In the genomic region with DNA sequence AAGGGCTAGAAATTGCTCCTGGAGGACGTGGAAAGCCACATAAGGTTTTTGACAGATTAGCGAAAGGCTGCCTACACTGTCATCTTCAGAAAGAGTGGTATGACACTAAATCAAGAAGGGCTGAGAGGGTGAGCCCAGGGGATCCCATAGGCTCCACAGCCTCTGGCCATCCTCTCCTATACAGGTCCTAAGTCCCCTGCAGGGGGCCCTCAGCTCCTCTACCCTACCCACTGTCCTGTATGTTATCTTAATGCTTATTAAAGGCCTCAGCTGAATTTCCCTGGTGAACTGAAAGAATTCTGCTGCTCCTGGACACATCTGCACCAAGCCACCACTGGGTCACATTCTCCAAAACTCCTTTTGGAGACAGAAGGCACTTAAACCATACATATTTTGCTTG, we compare ENCODE assay signal across 18 cellular contexts. TPM values are rescaled to one million over a fixed set of nuclear protein-coding genes. Genes with fewer than 3 reads are reported as not detected.
DNase-seq lines count a peak whose midpoint lies in the region; ATAC-seq, FAIRE-seq and TF ChIP-seq lines count a peak whose summit lies in the region.
"Had no signal": no experiment of that assay in that cellular context is flagged by ENCODE, and none has a peak within 500 bp of the region (broad histone marks: within the 10 kb centered on the region; RNA-seq: fewer than 3 reads in every experiment).

No MANE protein-coding gene starts in this region.

- intact Hi-C loops in HepG2 (cut with micrococcal nuclease; ENCODE audit: unreplicated experiment) (no loop called here), right lobe of liver (cut with DNase I) (no loop called here), Panc1 (cut with micrococcal nuclease; ENCODE audit: unreplicated experiment) (no loop called here), spleen (cut with DNase I; ENCODE audit: low total_unique reads) (no loop called here)

- TF ChIP-seq CTCF in HepG2 (CRISPR knock-in tag; IDR thresholded peaks at IDR 0.05) (no peak), right lobe of liver (IDR thresholded peaks at IDR 0.05) (no peak), Panc1 (IDR thresholded peaks at IDR 0.05) (no peak), spleen (IDR thresholded peaks at IDR 0.05 in 8 of 11, conservative IDR thresholded peaks at IDR 0.05 in 3 of 11) (no peak)

- no peaks in the 10 kb centered on the region for H3K27me3 ChIP-seq in HepG2 (ENCODE audit: control insufficient read depth in 1 of 2, insufficient read depth in 2 of 2, low read length in 2 of 2)
- H3K27me3 ChIP-seq in right lobe of liver, result no peaks in the 10 kb centered on the region
- no peaks in the 10 kb centered on the region for H3K27me3 ChIP-seq in Panc1 (ENCODE audit: control insufficient read depth, insufficient read depth, low read length)
- no peaks in the 10 kb centered on the region for H3K27me3 ChIP-seq in spleen (replicated peaks in 1 of 7)
- H3K27me3 ChIP-seq: BLaER1 treated with 17β-estradiol and CSF1 and Interleukin-3, amounts not matched to agents 10 nM and 100 nM had no signal

- WGBS in HepG2 (ENCODE audit: low lambda C conversion rate), result 100% methylated on average over 2 of the region's 2 CpGs
- no CpG with 5 or more reads among the region's 2 CpGs for WGBS in right lobe of liver (ENCODE audit: insufficient coverage, low coverage, low lambda C conversion rate, missing lambda C conversion rate)
- WGBS in spleen, 5 donors, result 88 to 97% (median 94%) methylated on average over 2 of the region's 2 CpGs

- peaks cover 8 to 32% of the 10 kb centered on the region in 2 donors for H3K36me3 Mint-ChIP-seq in naive B cell

- peak overlapping the region in 1 of 8 donors; percentile 60 for H3K4me3 Mint-ChIP-seq in naive B cell
- H3K4me3 Mint-ChIP-seq: CD4-positive, alpha-beta T cell; IgD-negative memory B cell had no signal

- FAIRE-seq in HepG2 (lab: Jason Lieb, UNC), result no peak
- FAIRE-seq: GM12878, GM18507, H54 had no signal

- H3K27ac ChIP-seq in HepG2 (ENCODE audit: extremely low read length, insufficient read depth, low read length) (no peak overlapping the region), right lobe of liver (no peak overlapping the region), Panc1 (ENCODE audit: low read length) (no peak overlapping the region), spleen (no peak overlapping the region)
- H3K27ac ChIP-seq: BLaER1 treated with 17β-estradiol and CSF1 and Interleukin-3, amounts not matched to agents 10 nM and 100 nM; GM23248 had no signal

- no peak overlapping the region for H2AFZ ChIP-seq in HepG2 (ENCODE audit: low read length)
- H2AFZ ChIP-seq: GM23248 had no signal

- POLR2A ChIA-PET in HepG2 (lab: Yijun Ruan, JAX), result no interaction called here
- POLR2A ChIA-PET in Panc1 (lab: Charles Lee), result no interaction called here

- DNase-seq in HepG2 (ENCODE audit: low spot score) (no peak), right lobe of liver (no peak), Panc1 (ENCODE audit: low read depth, low spot score) (no peak), naive B cell (no peak), NCI-H446 (lab: John Stamatoyannopoulos, UW) (no peak), spleen (no peak)
- DNase-seq in activated CD4-positive, CD25-positive, alpha-beta regulatory T cell (lab: John Stamatoyannopoulos, UW), result no peak
- DNase-seq: ACHN; CD4-positive, alpha-beta T cell; COR-L47; DMS53; GM23248 had no signal

- H3K4me3 ChIP-seq in HepG2 (replicated peaks in 1 of 3; ENCODE audit: insufficient read depth in 1 of 3, low read depth in 2 of 3, low read length in 3 of 3) (no peak overlapping the region), right lobe of liver (no peak overlapping the region), Panc1 (ENCODE audit: low read depth in 2 of 2, low read length in 2 of 2) (no peak overlapping the region), spleen (no peak overlapping the region)
- H3K4me3 ChIP-seq: BLaER1 treated with 17β-estradiol and CSF1 and Interleukin-3, amounts not matched to agents 10 nM and 100 nM; GM12878; GM23248 had no signal

- H3K4me1 Mint-ChIP-seq in naive B cell, result peaks cover 41 to 58% (median 44%) of the 10 kb centered on the region in 3 donors

- H4K20me1 ChIP-seq in HepG2 (ENCODE audit: insufficient read depth, low read length), result no peaks in the 10 kb centered on the region

- ATAC-seq in HepG2 (peak; percentile 53; the same call in 1 of the 3 replicates), right lobe of liver (no peak), Panc1 (no peak), naive B cell (ENCODE audit: low read depth in 2 of 2) (no peak)
- ATAC-seq: GM12878, HCT116 had no signal

- H3K4me1 ChIP-seq in HepG2 (ENCODE audit: insufficient read depth, low read length), result 0 out of 2 replicates have a peak, but pooled peaks cover under 1% of the 10 kb centered on the region
- no peaks in the 10 kb centered on the region for H3K4me1 ChIP-seq in right lobe of liver
- no peaks in the 10 kb centered on the region for H3K4me1 ChIP-seq in Panc1 (ENCODE audit: control insufficient read depth, insufficient read depth, low read length)
- peaks cover 0 to 24% (median 0%) of the 10 kb centered on the region in 6 donors for H3K4me1 ChIP-seq in spleen
- H3K4me1 ChIP-seq: BLaER1 treated with 17β-estradiol and CSF1 and Interleukin-3, amounts not matched to agents 10 nM and 100 nM had no signal

- H3K36me3 ChIP-seq in HepG2 (replicated peaks in 1 of 2; ENCODE audit: control insufficient read depth in 1 of 2, insufficient read depth in 2 of 2, low read length in 2 of 2) (peaks cover 2 to 9% of the 10 kb centered on the region in 2 experiments; a peak in 4 of 5 replicates), right lobe of liver (no peaks in the 10 kb centered on the region), Panc1 (ENCODE audit: control insufficient read depth, insufficient read depth, low read length) (no peaks in the 10 kb centered on the region), spleen (peaks cover 0 to 60% (median 9%) of the 10 kb centered on the region in 6 donors)

- no peaks in the 10 kb centered on the region for H3K9me3 Mint-ChIP-seq in naive B cell
- H3K9me3 Mint-ChIP-seq: CD4-positive, alpha-beta T cell; IgD-negative memory B cell had no signal

- H3K4me2 ChIP-seq in HepG2 (ENCODE audit: low read depth, low read length), result no peak overlapping the region
- H3K4me2 ChIP-seq: BLaER1 treated with 17β-estradiol and CSF1 and Interleukin-3, amounts not matched to agents 10 nM and 100 nM had no signal

- H3K9me3 ChIP-seq in HepG2 (ENCODE audit: low read length), result no peaks in the 10 kb centered on the region
- H3K9me3 ChIP-seq in right lobe of liver, result no peaks in the 10 kb centered on the region
- H3K9me3 ChIP-seq in Panc1 (ENCODE audit: control insufficient read depth, insufficient read depth, low read depth, low read length), result no peaks in the 10 kb centered on the region
- H3K9me3 ChIP-seq in spleen, result no peaks in the 10 kb centered on the region
- H3K9me3 ChIP-seq: BLaER1 treated with 17β-estradiol and CSF1 and Interleukin-3, amounts not matched to agents 10 nM and 100 nM had no signal

- peaks cover 10% of the 10 kb centered on the region for H3K79me2 ChIP-seq in HepG2 (ENCODE audit: insufficient read depth, low read length)

- no peaks in the 10 kb centered on the region for H3K27me3 Mint-ChIP-seq in naive B cell
- H3K27me3 Mint-ChIP-seq: CD4-positive, alpha-beta T cell; IgD-negative memory B cell had no signal

- TF ChIP-seq POLR2A in HepG2 (IDR thresholded peaks at IDR 0.05; ENCODE audit: insufficient read depth in 1 of 2, low read depth in 2 of 2, low read length in 2 of 2) (no peak), right lobe of liver (IDR thresholded peaks at IDR 0.05) (no peak), spleen (IDR thresholded peaks at IDR 0.05) (no peak)

- in situ Hi-C loops in HepG2 (cut with HindIII; ENCODE audit: extremely low pct_ligation_motif_present, low pct_unique_long_range_greater_than_20kb), result no loop called here
- in situ Hi-C loops in Panc1 (cut with HindIII; ENCODE audit: low pct_unique_long_range_greater_than_20kb, low sequenced_read_pairs), result no loop called here

- CTCF ChIA-PET in HepG2 (lab: Yijun Ruan, JAX; ENCODE audit: low intra/inter-chr PET ratio, low total read pairs) (no interaction called here), Panc1 (lab: Charles Lee) (no interaction called here)

- BruUV-seq in HepG2 (replicated peaks; lab: Mats Ljungman, UMichigan) (no TSS peak), Panc1 (replicated peaks; lab: Mats Ljungman, UMichigan) (TSS peak; percentile 43)

- no peak overlapping the region for H3K9ac ChIP-seq in HepG2 (ENCODE audit: insufficient read depth, low read depth, low read length)
- H3K9ac ChIP-seq: BLaER1 treated with 17β-estradiol and CSF1 and Interleukin-3, amounts not matched to agents 10 nM and 100 nM; GM23248 had no signal

- no peak for TF ChIP-seq EP300 in HepG2 (IDR thresholded peaks at IDR 0.05; ENCODE audit: low read depth in 2 of 2, low read length in 2 of 2)
- TF ChIP-seq EP300 in HepG2 (CRISPR knock-in tag; IDR thresholded peaks at IDR 0.05; ENCODE audit: borderline replicate concordance), result no peak

- TF ChIP-seq RAD21 in HepG2 (CRISPR knock-in tag; IDR thresholded peaks at IDR 0.05), result no peak

- H3K27ac Mint-ChIP-seq in naive B cell, result peak overlapping the region in 4 of 6 donors; percentile 12 to 80 (median 50)
- H3K27ac Mint-ChIP-seq: CD4-positive, alpha-beta T cell; IgD-negative memory B cell had no signal

RNA-seq across cellular contexts. Expression of a gene that starts 7.9 kb away (rescaled TPM):
- total RNA-seq in HepG2 (2016; rRNA removed; fragmentation: Illumina TruSeq; extraction: Trizol) (11.3 and 14.8 TPM in 2 replicates), right lobe of liver (10 to 100 TPM in 3 of 6 experiments, 1 to 10 TPM in 3; 9.0 to 14.2 (median 10.2) TPM), Panc1 (2021; ENCODE audit: unreplicated experiment) (14.5 TPM), spleen (10 to 100 TPM; 20.9 to 40.6 (median 36.0) TPM)
- 3.5 and 4.2 TPM in 2 replicates for total RNA-seq in HepG2 (2016; cell fraction: cytosol; rRNA removed; fragmentation: Illumina TruSeq; extraction: Trizol; ENCODE audit: low read depth)
- total RNA-seq in HepG2 (2016; cell fraction: insoluble cytoplasmic fraction; rRNA removed; fragmentation: Illumina TruSeq; extraction: Trizol), result 9.8 and 17.0 TPM in 2 replicates
- 5.6 and 6.4 TPM in 2 replicates for total RNA-seq in HepG2 (2016; cell fraction: membrane; rRNA removed; fragmentation: Illumina TruSeq; extraction: Trizol)
- 16.4 and 19.9 TPM in 2 replicates for total RNA-seq in HepG2 (2016; cell fraction: nucleus; rRNA removed; fragmentation: Illumina TruSeq; extraction: Trizol)
- polyA plus RNA-seq in HepG2 (2011; rRNA removed) (10.9 and 15.8 TPM in 2 replicates), naive B cell (ENCODE audit: low read depth in 6 of 6) (10 to 100 TPM in 5 of 6 donors, 1 to 10 TPM in 1; 4.7 to 24.3 (median 15.9) TPM), spleen (10 to 100 TPM; 14.0 to 20.8 (median 15.4) TPM)
- 10.9 and 13.2 TPM in 2 replicates for polyA plus RNA-seq in HepG2 (2011; cell fraction: cytosol; rRNA removed)
- polyA plus RNA-seq in HepG2 (2011; cell fraction: nucleus; rRNA removed), result 24.9 and 26.8 TPM in 2 replicates
- 7.6 and 8.3 TPM in 2 replicates for polyA plus RNA-seq in HepG2 (2012)
- 0.76 and 1.1 TPM in 2 replicates for polyA plus RNA-seq in HepG2 (2016; cell fraction: cytosol; fragmentation: Illumina TruSeq; extraction: Trizol; ENCODE audit: low read depth)
- 7.9 and 10.3 TPM in 2 replicates for polyA plus RNA-seq in HepG2 (2016; cell fraction: insoluble cytoplasmic fraction; fragmentation: Illumina TruSeq; extraction: Trizol; ENCODE audit: low read depth)
- 1.1 and 1.6 TPM in 2 replicates for polyA plus RNA-seq in HepG2 (2016; cell fraction: membrane; fragmentation: Illumina TruSeq; extraction: Trizol; ENCODE audit: low read depth)
- 21.4 and 25.4 TPM in 2 replicates for polyA plus RNA-seq in HepG2 (2016; cell fraction: nucleus; fragmentation: Illumina TruSeq; extraction: Trizol; ENCODE audit: insufficient read depth, low read depth)
- polyA minus RNA-seq in HepG2 (2011; rRNA and poly(A)+ RNA removed; ENCODE audit: low replicate concordance), result 12.1 and 32.8 TPM in 2 replicates
- 6.0 and 10.6 TPM in 2 replicates for polyA minus RNA-seq in HepG2 (2011; cell fraction: cytosol; rRNA and poly(A)+ RNA removed)
- polyA minus RNA-seq in HepG2 (2011; cell fraction: nucleus; rRNA and poly(A)+ RNA removed), result 17.1 and 18.6 TPM in 2 replicates
- polyA plus RNA-seq in Panc1 (2012; ENCODE audit: insufficient read length), result 16.9 TPM

RNA-seq across cellular contexts. Expression of a gene that starts 19.7 kb away (rescaled TPM):
- 9.8 and 14.3 TPM in 2 replicates for total RNA-seq in HepG2 (2016; rRNA removed; fragmentation: Illumina TruSeq; extraction: Trizol)
- total RNA-seq in HepG2 (2016; cell fraction: cytosol; rRNA removed; fragmentation: Illumina TruSeq; extraction: Trizol; ENCODE audit: low read depth), result 51.6 and 53.2 TPM in 2 replicates
- 7.7 and 13.5 TPM in 2 replicates for total RNA-seq in HepG2 (2016; cell fraction: insoluble cytoplasmic fraction; rRNA removed; fragmentation: Illumina TruSeq; extraction: Trizol)
- total RNA-seq in HepG2 (2016; cell fraction: membrane; rRNA removed; fragmentation: Illumina TruSeq; extraction: Trizol), result 31.3 and 33.8 TPM in 2 replicates
- 27.9 and 31.0 TPM in 2 replicates for total RNA-seq in HepG2 (2016; cell fraction: nucleus; rRNA removed; fragmentation: Illumina TruSeq; extraction: Trizol)
- polyA plus RNA-seq in HepG2 (2011; rRNA removed), result 27.0 and 31.0 TPM in 2 replicates
- 12.4 and 17.0 TPM in 2 replicates for polyA plus RNA-seq in HepG2 (2011; cell fraction: cytosol; rRNA removed)
- 131 and 178 TPM in 2 replicates for polyA plus RNA-seq in HepG2 (2011; cell fraction: nucleus; rRNA removed)
- 31.5 and 37.1 TPM in 2 replicates for polyA plus RNA-seq in HepG2 (2012)
- 6.4 and 9.0 TPM in 2 replicates for polyA plus RNA-seq in HepG2 (2016; cell fraction: cytosol; fragmentation: Illumina TruSeq; extraction: Trizol; ENCODE audit: low read depth)
- 15.4 and 20.3 TPM in 2 replicates for polyA plus RNA-seq in HepG2 (2016; cell fraction: insoluble cytoplasmic fraction; fragmentation: Illumina TruSeq; extraction: Trizol; ENCODE audit: low read depth)
- polyA plus RNA-seq in HepG2 (2016; cell fraction: membrane; fragmentation: Illumina TruSeq; extraction: Trizol; ENCODE audit: low read depth), result 14.6 and 14.9 TPM in 2 replicates
- 54.7 and 59.1 TPM in 2 replicates for polyA plus RNA-seq in HepG2 (2016; cell fraction: nucleus; fragmentation: Illumina TruSeq; extraction: Trizol; ENCODE audit: insufficient read depth, low read depth)
- 39.9 and 83.9 TPM in 2 replicates for polyA minus RNA-seq in HepG2 (2011; rRNA and poly(A)+ RNA removed; ENCODE audit: low replicate concordance)
- 31.6 and 37.5 TPM in 2 replicates for polyA minus RNA-seq in HepG2 (2011; cell fraction: cytosol; rRNA and poly(A)+ RNA removed)
- polyA minus RNA-seq in HepG2 (2011; cell fraction: nucleus; rRNA and poly(A)+ RNA removed), result 98.0 and 116 TPM in 2 replicates
- total RNA-seq in right lobe of liver, result 10 to 100 TPM; 15.7 to 34.7 (median 23.6) TPM
- total RNA-seq in Panc1 (2021; ENCODE audit: unreplicated experiment), result 59.3 TPM
- polyA plus RNA-seq in Panc1 (2012; ENCODE audit: insufficient read length), result 47.7 TPM
- polyA plus RNA-seq in naive B cell (ENCODE audit: low read depth in 6 of 6), result 10 to 100 TPM in 5 of 6 donors, 1 to 10 TPM in 1; 7.3 to 41.8 (median 17.1) TPM
- total RNA-seq in spleen, result 100 to 1,000 TPM in 4 of 7 donors, 10 to 100 TPM in 3; 76.4 to 162 (median 118) TPM
- polyA plus RNA-seq in spleen, result 10 to 100 TPM; 32.2 to 80.1 (median 78.3) TPM

RNA-seq across cellular contexts. Expression of a gene that starts 50.1 kb away (rescaled TPM):
- total RNA-seq in HepG2 (2016; rRNA removed; fragmentation: Illumina TruSeq; extraction: Trizol) (1.4 and 3.3 TPM in 2 replicates), right lobe of liver (1 to 10 TPM; 1.1 to 3.4 (median 1.8) TPM), Panc1 (2021; ENCODE audit: unreplicated experiment) (3.2 TPM), spleen (10 to 100 TPM in 5 of 7 donors, 1 to 10 TPM in 2; 7.1 to 18.0 (median 10.6) TPM)
- total RNA-seq in HepG2 (2016; cell fraction: cytosol; rRNA removed; fragmentation: Illumina TruSeq; extraction: Trizol; ENCODE audit: low read depth), result 0.91 and 1.2 TPM in 2 replicates
- total RNA-seq in HepG2 (2016; cell fraction: insoluble cytoplasmic fraction; rRNA removed; fragmentation: Illumina TruSeq; extraction: Trizol), result 1.2 and 3.8 TPM in 2 replicates
- 3.2 and 3.6 TPM in 2 replicates for total RNA-seq in HepG2 (2016; cell fraction: membrane; rRNA removed; fragmentation: Illumina TruSeq; extraction: Trizol)
- 3.9 and 5.7 TPM in 2 replicates for total RNA-seq in HepG2 (2016; cell fraction: nucleus; rRNA removed; fragmentation: Illumina TruSeq; extraction: Trizol)
- polyA plus RNA-seq in HepG2 (2011; rRNA removed) (6.2 and 6.9 TPM in 2 replicates), naive B cell (ENCODE audit: low read depth in 6 of 6) (under 1 TPM in 4 of 6 donors, not detected in 2; 0.25 to 0.64 (median 0.36) TPM), spleen (1 to 10 TPM; 1.1 to 3.0 (median 1.2) TPM)
- 3.9 and 8.3 TPM in 2 replicates for polyA plus RNA-seq in HepG2 (2011; cell fraction: cytosol; rRNA removed)
- 27.6 and 34.9 TPM in 2 replicates for polyA plus RNA-seq in HepG2 (2011; cell fraction: nucleus; rRNA removed)
- 3.1 and 5.3 TPM in 2 replicates for polyA plus RNA-seq in HepG2 (2012)
- 1.2 and 1.4 TPM in 2 replicates for polyA plus RNA-seq in HepG2 (2016; cell fraction: cytosol; fragmentation: Illumina TruSeq; extraction: Trizol; ENCODE audit: low read depth)
- 1.7 and 2.6 TPM in 2 replicates for polyA plus RNA-seq in HepG2 (2016; cell fraction: insoluble cytoplasmic fraction; fragmentation: Illumina TruSeq; extraction: Trizol; ENCODE audit: low read depth)
- polyA plus RNA-seq in HepG2 (2016; cell fraction: membrane; fragmentation: Illumina TruSeq; extraction: Trizol; ENCODE audit: low read depth), result 2.8 and 3.9 TPM in 2 replicates
- 11.7 and 16.2 TPM in 2 replicates for polyA plus RNA-seq in HepG2 (2016; cell fraction: nucleus; fragmentation: Illumina TruSeq; extraction: Trizol; ENCODE audit: insufficient read depth, low read depth)
- polyA minus RNA-seq in HepG2 (2011; rRNA and poly(A)+ RNA removed; ENCODE audit: low replicate concordance), result 0.14 and 12.4 TPM in 2 replicates
- 6.0 and 7.1 TPM in 2 replicates for polyA minus RNA-seq in HepG2 (2011; cell fraction: cytosol; rRNA and poly(A)+ RNA removed)
- polyA minus RNA-seq in HepG2 (2011; cell fraction: nucleus; rRNA and poly(A)+ RNA removed), result 3.1 and 4.7 TPM in 2 replicates
- polyA plus RNA-seq in Panc1 (2012; ENCODE audit: insufficient read length), result 2.5 TPM
